Comparison of ENCODE assay signal across 9 cellular contexts in genomic region chr1:179036844-179037465, GRCh38. TPM values are rescaled to one million over a fixed set of nuclear protein-coding genes. Genes with fewer than 3 reads are reported as not detected.
DNase-seq lines count a peak whose midpoint lies in the region; ATAC-seq, FAIRE-seq and TF ChIP-seq lines count a peak whose summit lies in the region.
"Had no signal": no experiment of that assay in that cellular context is flagged by ENCODE, and none has a peak within 500 bp of the region (broad histone marks: within the 10 kb centered on the region; RNA-seq: fewer than 3 reads in every experiment).

No MANE protein-coding gene starts in this region.

- H3K9ac ChIP-seq in Karpas-422 (ENCODE audit: low read length): no peak overlapping the region

- no peak overlapping the region; the same call in 1 of the 2 replicates for H3K27ac Mint-ChIP-seq in GM23338

- intact Hi-C loops in esophagus muscularis mucosa (cut with DNase I): no loop called here

- H3K4me3 ChIP-seq in Karpas-422 (ENCODE audit: low read length) (no peak overlapping the region), esophagus muscularis mucosa (peak overlapping the region in 1 of 4 donors; percentile 17), GM23338 (no peak overlapping the region)

- H3K9me3 ChIP-seq in Karpas-422 (ENCODE audit: low read length) (no peaks in the 10 kb centered on the region), esophagus muscularis mucosa (no peaks in the 10 kb centered on the region)

- H3K27ac ChIP-seq in Karpas-422 (ENCODE audit: low read length): peak overlapping the region; percentile 68; the same call in 1 of the 2 replicates
- peak overlapping the region; percentile 31 to 68 (median 55) for H3K27ac ChIP-seq in esophagus muscularis mucosa (replicated peaks in 1 of 4)
- H3K27ac ChIP-seq in GM23338 (ENCODE audit: low read depth): no peak overlapping the region

- H3K36me3 Mint-ChIP-seq in GM23338 (ENCODE audit: low read depth): peaks cover 18% of the 10 kb centered on the region; the same call in 2 of the 3 replicates

- H3K4me1 Mint-ChIP-seq in GM23338: peaks cover 35% of the 10 kb centered on the region

- peaks cover 3% of the 10 kb centered on the region for H3K27me3 Mint-ChIP-seq in GM23338 (ENCODE audit: insufficient read depth, low read depth, poor library complexity)

- H3K9me3 Mint-ChIP-seq in GM23338: peaks cover 12% of the 10 kb centered on the region

- H3K4me2 ChIP-seq in Karpas-422 (ENCODE audit: low read depth, low read length, poor library complexity, severe bottlenecking) (no peak overlapping the region), GM23338 (no peak overlapping the region)

- no peaks in the 10 kb centered on the region for H3F3A ChIP-seq in GM23338 (replicated peaks; ENCODE audit: low read depth)

- no peak overlapping the region for H3K4me3 Mint-ChIP-seq in GM23338

- ATAC-seq in GM21447 (IDR thresholded peaks at IDR 0.05; ENCODE audit: unreplicated experiment) (peak; percentile 44), GM23338 (no peak), HG03280 (IDR thresholded peaks at IDR 0.05; ENCODE audit: unreplicated experiment) (no peak)

- H3K79me2 ChIP-seq in Karpas-422 (ENCODE audit: low read length) (peaks cover 84% of the 10 kb centered on the region), GM23338 (replicated peaks; ENCODE audit: insufficient read depth) (peaks cover 79% of the 10 kb centered on the region)

- H3K36me3 ChIP-seq in Karpas-422 (ENCODE audit: insufficient read depth, low read length) (no peaks in the 10 kb centered on the region), esophagus muscularis mucosa (no peaks in the 10 kb centered on the region), GM23338 (ENCODE audit: insufficient read depth) (no peaks in the 10 kb centered on the region)

- FAIRE-seq in D721Med (lab: Jason Lieb, UNC): peak; percentile 48
- FAIRE-seq: colon had no signal

- in situ Hi-C loops in G401 (cut with HindIII; ENCODE audit: low sequenced_read_pairs): no loop called here

- TF ChIP-seq POLR2A in esophagus muscularis mucosa (IDR thresholded peaks at IDR 0.05; ENCODE audit: low read depth): no peak

- H4K20me1 ChIP-seq in Karpas-422 (ENCODE audit: insufficient read depth, low read depth, low read length): no peaks in the 10 kb centered on the region
- no peaks in the 10 kb centered on the region for H4K20me1 ChIP-seq in GM23338 (replicated peaks; ENCODE audit: insufficient read depth)

- peaks cover 60% of the 10 kb centered on the region for H3K4me1 ChIP-seq in Karpas-422 (ENCODE audit: low read length)
- H3K4me1 ChIP-seq in esophagus muscularis mucosa: peaks cover 50 to 81% (median 78%) of the 10 kb centered on the region in 4 donors
- peaks cover 21% of the 10 kb centered on the region for H3K4me1 ChIP-seq in GM23338 (ENCODE audit: insufficient read depth)

- DNase-seq in D721Med (ENCODE audit: insufficient read length, low spot score) (no peak), Karpas-422 (no peak), esophagus muscularis mucosa (ENCODE audit: extremely low spot score) (no peak), NCI-H1436 (lab: John Stamatoyannopoulos, UW) (no peak), G401 (ENCODE audit: low spot score) (no peak), GM23338 (ENCODE audit: low spot score) (no peak)

- TF ChIP-seq EP300 in esophagus muscularis mucosa (IDR thresholded peaks at IDR 0.05): no peak

- WGBS in esophagus muscularis mucosa: 63% methylated on average over 2 of the region's 2 CpGs

- H2AFZ ChIP-seq in Karpas-422 (ENCODE audit: low read length) (no peak overlapping the region), GM23338 (no peak overlapping the region)

- H3K9me2 ChIP-seq in Karpas-422 (replicated peaks; ENCODE audit: insufficient read depth, low read length) (no peaks in the 10 kb centered on the region), GM23338 (ENCODE audit: insufficient read depth) (no peaks in the 10 kb centered on the region)

- H3K27me3 ChIP-seq in Karpas-422 (ENCODE audit: low read length) (no peaks in the 10 kb centered on the region), esophagus muscularis mucosa (no peaks in the 10 kb centered on the region), GM23338 (ENCODE audit: insufficient read depth) (no peaks in the 10 kb centered on the region)

- no peak for TF ChIP-seq CTCF in D721Med (IDR thresholded peaks at IDR 0.05; ENCODE audit: insufficient read depth, missing control alignments)
- TF ChIP-seq CTCF in esophagus muscularis mucosa (IDR thresholded peaks at IDR 0.05): no peak
- TF ChIP-seq CTCF in GM23338 (conservative IDR thresholded peaks at IDR 0.05; ENCODE audit: low read depth in 2 of 2): no peak

TF ChIP-seq in GM23338, 12 proteins besides CTCF, POLR2A, EP300 and RAD21 (continues in another document):
- no peak for TF ChIP-seq EZH2 (IDR thresholded peaks at IDR 0.05; ENCODE audit: low read depth, unreplicated experiment)
- TF ChIP-seq JUNB (IDR thresholded peaks at IDR 0.05; ENCODE audit: unreplicated experiment): no peak
- TF ChIP-seq ZNF462 (CRISPR knock-in tag; IDR thresholded peaks at IDR 0.05): no peak
- no peak for TF ChIP-seq ZNF331 (CRISPR knock-in tag; IDR thresholded peaks at IDR 0.05; ENCODE audit: low read depth)

RNA-seq across cellular contexts. Expression of gene FAM20B, which starts 11.3 kb away (rescaled TPM):
- 23.2 and 30.0 TPM in 2 replicates for total RNA-seq in Karpas-422 (2014; rRNA removed; shearing (Covaris generic); ENCODE audit: low replicate concordance)
- 10 to 100 TPM; 63.8 to 83.5 (median 66.5) TPM for total RNA-seq in esophagus muscularis mucosa
- total RNA-seq in G401 (2014; rRNA removed; shearing (Covaris generic)): 9.3 and 19.7 TPM in 2 replicates
- 19.9 and 22.5 TPM in 2 replicates for total RNA-seq in GM23338 (2014; rRNA removed; shearing (Covaris generic))
- polyA plus RNA-seq in GM23338 (2016; fragmentation: Nextera tagmentation; extraction: Ambion mirVana): 4.7 and 5.3 TPM in 2 replicates

RNA-seq across cellular contexts. Expression of gene TOR3A, which starts 44.9 kb away (rescaled TPM):
- total RNA-seq in Karpas-422 (2014; rRNA removed; shearing (Covaris generic); ENCODE audit: low replicate concordance): 83.1 and 130 TPM in 2 replicates
- 10 to 100 TPM; 38.6 to 55.8 (median 39.1) TPM for total RNA-seq in esophagus muscularis mucosa
- total RNA-seq in G401 (2014; rRNA removed; shearing (Covaris generic)): 82.3 and 136 TPM in 2 replicates
- 49.7 and 57.6 TPM in 2 replicates for total RNA-seq in GM23338 (2014; rRNA removed; shearing (Covaris generic))
- polyA plus RNA-seq in GM23338 (2016; fragmentation: Nextera tagmentation; extraction: Ambion mirVana): 11.2 TPM in 2 replicates
